Comparison of ENCODE assay signal across 8 cellular contexts in the genomic region with DNA sequence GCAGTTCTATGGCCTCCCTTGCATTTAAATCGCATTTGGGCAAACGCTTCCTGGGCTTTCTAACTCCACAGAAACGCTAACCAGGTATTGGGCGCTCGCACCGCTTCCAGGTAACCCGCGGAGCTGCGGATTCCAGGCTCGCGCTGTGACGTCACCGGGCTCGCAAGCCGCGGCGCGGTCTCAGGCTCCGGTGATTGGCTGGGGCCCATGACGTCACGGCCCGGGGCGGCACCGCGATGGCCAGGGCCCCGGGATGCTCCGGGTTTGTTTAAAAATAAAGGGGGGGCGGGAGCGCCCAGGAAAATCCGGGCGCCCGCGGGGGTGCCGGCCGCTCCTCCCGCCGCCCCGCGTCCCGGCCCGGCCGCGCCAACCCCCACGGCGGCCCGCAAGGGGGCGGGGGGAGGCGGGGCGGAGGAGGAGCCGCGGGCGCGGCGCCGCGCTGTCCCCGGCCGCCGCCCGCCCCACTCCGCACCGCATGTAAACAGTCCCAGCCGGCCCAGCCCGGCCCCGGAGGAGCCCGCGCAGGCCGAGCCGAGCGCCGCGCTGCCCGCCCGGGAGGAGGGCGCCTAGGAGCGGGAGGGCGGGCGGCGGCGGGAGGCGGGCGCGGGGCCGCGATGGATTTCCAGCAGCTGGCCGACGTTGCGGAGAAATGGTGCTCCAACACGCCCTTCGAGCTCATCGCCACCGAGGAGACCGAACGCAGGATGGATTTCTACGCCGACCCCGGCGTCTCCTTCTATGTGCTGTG. TPM values are rescaled to one million over a fixed set of nuclear protein-coding genes. Genes with fewer than 3 reads are reported as not detected.
DNase-seq lines count a peak whose midpoint lies in the region; ATAC-seq, FAIRE-seq and TF ChIP-seq lines count a peak whose summit lies in the region.

A gene (plus strand): TSS at position 464 of the 748 bp plus-strand sequence. CDS start 151 bp downstream, at position 615.

- H3K9ac ChIP-seq in H1 (replicated peaks in 1 of 4; ENCODE audit: extremely low read depth in 1 of 4, low read depth in 3 of 4, low read length in 3 of 4) = peak within 1 kb of the TSS; percentile 54 to 70 (median 67); a peak in 6 of 7 replicates

- no peaks in the 10 kb centered on the region for H3K36me3 ChIP-seq in CD4-positive, CD25-positive, alpha-beta regulatory T cell (ENCODE audit: control insufficient read depth, insufficient read depth, low read length)
- H3K36me3 ChIP-seq in H1 (ENCODE audit: control insufficient read depth in 2 of 4, insufficient read depth in 4 of 4, low read length in 3 of 4) = no peaks in the 10 kb centered on the region

- no peak for TF ChIP-seq EP300 in H1 (IDR thresholded peaks at IDR 0.05; ENCODE audit: borderline replicate concordance in 1 of 2, low read depth in 2 of 2, low read length in 2 of 2)

- H3K9me3 Mint-ChIP-seq in CD4-positive, CD25-positive, alpha-beta regulatory T cell = no peaks in the 10 kb centered on the region
- no peaks in the 10 kb centered on the region for H3K9me3 Mint-ChIP-seq in activated CD8-positive, alpha-beta memory T cell treated with anti-CD3 and anti-CD28 coated beads, Interleukin-2, amount 10 ng/mL, durations not matched to agents 7 days and 5 days (ENCODE audit: low read depth)
- H3K9me3 Mint-ChIP-seq in memory B cell = no peaks in the 10 kb centered on the region

- peaks cover 19% of the 10 kb centered on the region for H3K27me3 Mint-ChIP-seq in CD4-positive, CD25-positive, alpha-beta regulatory T cell
- peaks cover 34% of the 10 kb centered on the region for H3K27me3 Mint-ChIP-seq in activated CD8-positive, alpha-beta memory T cell treated with anti-CD3 and anti-CD28 coated beads, Interleukin-2, amount 10 ng/mL, durations not matched to agents 7 days and 5 days
- H3K27me3 Mint-ChIP-seq in memory B cell = no peaks in the 10 kb centered on the region

- 0 out of 2 replicates have a peak within 1 kb of the TSS, but pooled peaks have one; percentile 37 for H2BK15ac ChIP-seq in H1 (ENCODE audit: low read length)

- no peak within 1 kb of the TSS for H2BK120ac ChIP-seq in H1 (replicated peaks; ENCODE audit: low read depth, low read length)

- peak within 1 kb of the TSS; percentile 94 to 97 (median 94) for H3K4me3 Mint-ChIP-seq in CD4-positive, CD25-positive, alpha-beta regulatory T cell
- peak within 1 kb of the TSS; percentile 79 for H3K4me3 Mint-ChIP-seq in activated CD8-positive, alpha-beta memory T cell treated with anti-CD3 and anti-CD28 coated beads, Interleukin-2, amount 10 ng/mL, durations not matched to agents 7 days and 5 days
- peak within 1 kb of the TSS; percentile 90 for H3K4me3 Mint-ChIP-seq in memory B cell

- H2AFZ ChIP-seq in H1 (ENCODE audit: low read length) = peak within 1 kb of the TSS; percentile 94; the same call in 1 of the 2 replicates

- peaks cover 5% of the 10 kb centered on the region for H3K36me3 Mint-ChIP-seq in CD4-positive, CD25-positive, alpha-beta regulatory T cell
- no peaks in the 10 kb centered on the region for H3K36me3 Mint-ChIP-seq in activated CD8-positive, alpha-beta memory T cell treated with anti-CD3 and anti-CD28 coated beads, Interleukin-2, amount 10 ng/mL, durations not matched to agents 7 days and 5 days
- H3K36me3 Mint-ChIP-seq in memory B cell = peaks cover under 1% of the 10 kb centered on the region

- no peaks in the 10 kb centered on the region for H3K79me1 ChIP-seq in H1 (ENCODE audit: low read depth, low read length)

- H3K23me2 ChIP-seq in H1 (ENCODE audit: low read depth, low read length) = peaks cover 11% of the 10 kb centered on the region

- CTCF ChIA-PET in activated CD8-positive, alpha-beta memory T cell treated with anti-CD3 and anti-CD28 coated beads, Interleukin-2, amount 10 ng/mL, durations not matched to agents 7 days and 5 days (lab: Charles Lee) = interaction anchor here (0.9 to 1.9 kb wide), 4 partner anchors 9 to 179 kb away, joined by 3 to 10 read pairs (median 4); no protein-coding TSS in a partner anchor
- CTCF ChIA-PET in H1 (lab: Charles Lee; ENCODE audit: partially characterized antibody) = interaction anchor here (0.6 to 1.2 kb wide), 7 partner anchors 9 to 429 kb away, joined by 3 to 4 read pairs (median 3); no protein-coding TSS in a partner anchor

- H3K4me2 ChIP-seq in H1 (ENCODE audit: insufficient read depth in 1 of 2, low read depth in 2 of 2, low read length in 2 of 2) = peak within 1 kb of the TSS; percentile 77 to 93

- H4K20me1 ChIP-seq in H1 (replicated peaks in 1 of 2; ENCODE audit: control insufficient read depth in 1 of 2, insufficient read depth in 2 of 2, low read length in 2 of 2) = peaks cover 0 to 2% of the 10 kb centered on the region in 2 experiments

- TF ChIP-seq POLR2A in H1 (IDR thresholded peaks at IDR 0.05; ENCODE audit: control extremely low read depth in 1 of 2, low read depth in 2 of 2, low read length in 2 of 2) = no peak

- peaks cover 14% of the 10 kb centered on the region for H3K4me1 ChIP-seq in CD4-positive, CD25-positive, alpha-beta regulatory T cell (ENCODE audit: control insufficient read depth, insufficient read depth, low read length, poor library complexity, severe bottlenecking)
- peaks cover 0 to 4% (median 3%) of the 10 kb centered on the region in 4 experiments; a peak in 3 of 7 replicates for H3K4me1 ChIP-seq in H1 (replicated peaks in 1 of 4; ENCODE audit: control insufficient read depth in 3 of 4, insufficient read depth in 4 of 4, low read length in 3 of 4)

- H4K8ac ChIP-seq in H1 (ENCODE audit: extremely low read depth, insufficient read depth, low read length) = peak within 1 kb of the TSS; percentile 88; the same call in 1 of the 2 replicates

- H3K23ac ChIP-seq in H1 (ENCODE audit: insufficient read length) = no peak within 1 kb of the TSS

- H3K79me2 ChIP-seq in H1 (ENCODE audit: control insufficient read depth in 1 of 2, insufficient read depth in 2 of 2, low read length in 2 of 2) = no peaks in the 10 kb centered on the region

- no peak within 1 kb of the TSS for H2BK5ac ChIP-seq in H1 (ENCODE audit: low read depth, low read length)

- TF ChIP-seq RAD21 in H1 (IDR thresholded peaks at IDR 0.05 in 1 of 2, conservative IDR thresholded peaks at IDR 0.05 in 1 of 2; ENCODE audit: low read depth in 2 of 2, low read length in 2 of 2) = no peak

- peak; percentile 79 to 82 for ATAC-seq in CD4-positive, CD25-positive, alpha-beta regulatory T cell (ENCODE audit: low read depth in 2 of 2)
- peak; percentile 85 for ATAC-seq in GM19467 (IDR thresholded peaks at IDR 0.05; ENCODE audit: unreplicated experiment)
- peak; percentile 89 for ATAC-seq in activated CD8-positive, alpha-beta memory T cell treated with anti-CD3 and anti-CD28 coated beads, Interleukin-2, amount 10 ng/mL, durations not matched to agents 7 days and 5 days
- peak; percentile 79 for ATAC-seq in memory B cell (ENCODE audit: low read depth)

- no peak within 1 kb of the TSS for H2BK12ac ChIP-seq in H1 (ENCODE audit: low read depth, low read length)

- POLR2A ChIA-PET in H1 (lab: Charles Lee; ENCODE audit: partially characterized antibody) = interaction anchor here (0.7 to 1.6 kb wide), 8 partner anchors 9 to 353 kb away, joined by 3 to 4 read pairs (median 4); a partner anchor contains a TSS

- no peak within 1 kb of the TSS for H4K5ac ChIP-seq in H1 (ENCODE audit: insufficient read length, low read depth, low read length)

- no peak within 1 kb of the TSS for H2AK5ac ChIP-seq in H1 (ENCODE audit: low read depth, low read length)

- H3K9me3 ChIP-seq in CD4-positive, CD25-positive, alpha-beta regulatory T cell (ENCODE audit: control insufficient read depth in 2 of 2, low read length in 2 of 2) = no peaks in the 10 kb centered on the region
- no peaks in the 10 kb centered on the region for H3K9me3 ChIP-seq in H1 (ENCODE audit: insufficient read depth in 2 of 2, low read depth in 1 of 2, low read length in 1 of 2)

- no peak within 1 kb of the TSS for H3K56ac ChIP-seq in H1 (replicated peaks; ENCODE audit: insufficient read length, low read depth, low read length)

- TF ChIP-seq CTCF in HL-60 (IDR thresholded peaks at IDR 0.05; ENCODE audit: insufficient read depth, low read length) (no peak), H1 (IDR thresholded peaks at IDR 0.05; ENCODE audit: control extremely low read depth in 1 of 3, insufficient read depth in 1 of 3, low read depth in 1 of 3, low read length in 3 of 3) (no peak)

- peak within 1 kb of the TSS; percentile 44 for H3K27ac ChIP-seq in CD4-positive, CD25-positive, alpha-beta regulatory T cell (ENCODE audit: insufficient read depth, low read length, poor library complexity, severe bottlenecking)
- H3K27ac ChIP-seq in HL-60 (replicated peaks) (peak within 1 kb of the TSS; percentile 82), H1 (ENCODE audit: low read depth, low read length) (no peak within 1 kb of the TSS; the same call in 1 of the 2 replicates)

- H3K18ac ChIP-seq in H1 (ENCODE audit: extremely low read depth, low read length) = no peak within 1 kb of the TSS

- DNase-seq in CD4-positive, CD25-positive, alpha-beta regulatory T cell = peak; percentile 87 to 90 (median 90)
- DNase-seq in HL-60 (ENCODE audit: low read depth in 1 of 2, low spot score in 1 of 2) (peak; percentile 71 to 83), NK-92 (lab: John Stamatoyannopoulos, UW; ENCODE audit: unreplicated experiment) (peak; percentile 9), H1 (ENCODE audit: low read depth in 1 of 2, low spot score in 2 of 2) (peak; percentile 76 to 96), memory B cell (ENCODE audit: low spot score in 2 of 2) (peak; percentile 87 to 94)
- DNase-seq in activated CD8-positive, alpha-beta memory T cell treated with anti-CD3 and anti-CD28 coated beads, Interleukin-2, amount 10 ng/mL, durations not matched to agents 7 days and 5 days = peak; percentile 88
- DNase-seq in stimulated activated CD4-positive, alpha-beta T cell treated with anti-CD3 and anti-CD28 coated beads, TNF-alpha, amount 100 ng/mL, for 4 hours (ENCODE audit: low read depth in 3 of 3) = peak; percentile 75 to 79 (median 78)

- H3K27me3 ChIP-seq in CD4-positive, CD25-positive, alpha-beta regulatory T cell (ENCODE audit: control insufficient read depth, insufficient read depth, low read length) = no peaks in the 10 kb centered on the region
- H3K27me3 ChIP-seq in HL-60 (ENCODE audit: insufficient read depth, poor library complexity, severe bottlenecking) (no peaks in the 10 kb centered on the region), H1 (replicated peaks in 1 of 4; ENCODE audit: control insufficient read depth in 3 of 4, extremely low read depth in 1 of 4, insufficient read depth in 3 of 4, low read length in 3 of 4) (peaks cover 3 to 19% (median 16%) of the 10 kb centered on the region in 4 experiments)

- H3K27ac Mint-ChIP-seq in CD4-positive, CD25-positive, alpha-beta regulatory T cell = peak within 1 kb of the TSS; percentile 52 to 96 (median 94)
- peak within 1 kb of the TSS; percentile 67 for H3K27ac Mint-ChIP-seq in activated CD8-positive, alpha-beta memory T cell treated with anti-CD3 and anti-CD28 coated beads, Interleukin-2, amount 10 ng/mL, durations not matched to agents 7 days and 5 days
- H3K27ac Mint-ChIP-seq in memory B cell = peak within 1 kb of the TSS; percentile 93

- H4K91ac ChIP-seq in H1 (replicated peaks; ENCODE audit: insufficient read length, low read length) = no peak within 1 kb of the TSS

- peaks cover 11 to 27% (median 16%) of the 10 kb centered on the region in 4 donors for H3K4me1 Mint-ChIP-seq in CD4-positive, CD25-positive, alpha-beta regulatory T cell
- H3K4me1 Mint-ChIP-seq in activated CD8-positive, alpha-beta memory T cell treated with anti-CD3 and anti-CD28 coated beads, Interleukin-2, amount 10 ng/mL, durations not matched to agents 7 days and 5 days = peaks cover 7% of the 10 kb centered on the region
- H3K4me1 Mint-ChIP-seq in memory B cell = peaks cover 10% of the 10 kb centered on the region

- H2BK20ac ChIP-seq in H1 (ENCODE audit: low read length) = no peak within 1 kb of the TSS

- 1% methylated on average over 34 of the region's 98 CpGs; no CpG with 5 or more reads in 1 of the 2 experiments for WGBS in H1 (ENCODE audit: extremely low coverage in 1 of 2, insufficient coverage in 1 of 2, insufficient read length in 1 of 2, insufficient replicate concordance in 2 of 2, low coverage in 1 of 2, low lambda C conversion rate in 2 of 2, missing lambda C conversion rate in 1 of 2), 2 experiments

- no peak within 1 kb of the TSS for H3K4ac ChIP-seq in H1 (replicated peaks; ENCODE audit: insufficient read length, low read depth, low read length)

- H3K14ac ChIP-seq in H1 (ENCODE audit: insufficient read length) = no peak within 1 kb of the TSS

- peak; percentile 32 for FAIRE-seq in H1 (lab: Jason Lieb, UNC)

- H3K4me3 ChIP-seq in CD4-positive, CD25-positive, alpha-beta regulatory T cell (ENCODE audit: low read depth, low read length) = peak within 1 kb of the TSS; percentile 90
- H3K4me3 ChIP-seq in HL-60 (replicated peaks; ENCODE audit: insufficient read depth, low read length) (peak within 1 kb of the TSS; percentile 96), H1 (ENCODE audit: extremely low read depth in 1 of 4, insufficient read depth in 2 of 4, low read depth in 3 of 4, low read length in 4 of 4) (peak within 1 kb of the TSS; percentile 51 to 86 (median 70))

RNA-seq across cellular contexts. Expression of the gene that starts here (rescaled TPM):
- 31.1 TPM for total RNA-seq in CD4-positive, CD25-positive, alpha-beta regulatory T cell
- polyA plus RNA-seq in CD4-positive, CD25-positive, alpha-beta regulatory T cell = 1 to 10 TPM; 5.2 to 8.5 (median 5.8) TPM
- 1 to 10 TPM; 2.5 to 4.4 TPM for total RNA-seq in activated CD8-positive, alpha-beta memory T cell treated with anti-CD3 and anti-CD28 coated beads, Interleukin-2, amount 10 ng/mL, durations not matched to agents 7 days and 5 days
- total RNA-seq in H1 (2021; fragmentation: NEBNext Ultra II Directional; extraction: Animal tissue kit (Norgen Biotek cat#: 25700)) = 5.3 and 5.8 TPM in 2 replicates
- polyA plus RNA-seq in H1 (2011; rRNA removed) = 2.2 and 2.6 TPM in 2 replicates
- polyA plus RNA-seq in H1 (2011; cell fraction: cytosol; rRNA removed) = 4.2 TPM
- 6.0 TPM for polyA plus RNA-seq in H1 (2011; cell fraction: nucleus; rRNA removed)
- 4.3 to 5.8 TPM (median 4.6 TPM) in 4 replicates for polyA plus RNA-seq in H1 (2012, experiment 1 of 2)
- 0.85 TPM for polyA plus RNA-seq in H1 (2012, experiment 2 of 2)
- polyA plus RNA-seq in H1 (2013, experiment 1 of 2) = 3.1 TPM
- 2.7 TPM for polyA plus RNA-seq in H1 (2013, experiment 2 of 2)
- polyA minus RNA-seq in H1 (2011; rRNA and poly(A)+ RNA removed) = 5.8 and 5.9 TPM in 2 replicates
- polyA minus RNA-seq in H1 (2011; cell fraction: cytosol; rRNA and poly(A)+ RNA removed) = 3.5 TPM
- 6.3 TPM for polyA minus RNA-seq in H1 (2011; cell fraction: nucleus; rRNA and poly(A)+ RNA removed)

Comparison
In these comparisons a context has a peak if more than half of its experiments do, and no peak if none do; other contexts are left out.
1. DNase-seq: peak in every context shown above with its lines; median percentile 90 in memory B cell; 90 in CD4-positive, CD25-positive, alpha-beta regulatory T cell; 88 in activated CD8-positive, alpha-beta memory T cell treated with anti-CD3 and anti-CD28 coated beads, Interleukin-2, amount 10 ng/mL, durations not matched to agents 7 days and 5 days; 86 in H1; 78 in stimulated activated CD4-positive, alpha-beta T cell treated with anti-CD3 and anti-CD28 coated beads, TNF-alpha, amount 100 ng/mL, for 4 hours; 77 in HL-60; 9 in NK-92.